9 cellular contexts compared by ENCODE assay signal in genomic region chr19:50460161-50460765, GRCh38. TPM values are rescaled to one million over a fixed set of nuclear protein-coding genes. Genes with fewer than 3 reads are reported as not detected.
A peak's percentile ranks its signal among the peaks of the same experiment; 100 is the strongest.
DNase-seq lines count a peak whose midpoint lies in the region; ATAC-seq, FAIRE-seq and TF ChIP-seq lines count a peak whose summit lies in the region.
"Had no signal": no experiment of that assay in that cellular context is flagged by ENCODE, and none has a peak within 500 bp of the region (broad histone marks: within the 10 kb centered on the region; RNA-seq: fewer than 3 reads in every experiment).

No MANE protein-coding gene starts in this region.

- no peak for TF ChIP-seq CTCF in breast epithelium (IDR thresholded peaks at IDR 0.05)
- TF ChIP-seq CTCF in D721Med (IDR thresholded peaks at IDR 0.05; ENCODE audit: insufficient read depth, missing control alignments): no peak

- H3K27ac Mint-ChIP-seq in activated T-cell treated with anti-CD3 and anti-CD28 coated beads, Interleukin-2, amount 50 U/mL, for 72 hours: peak overlapping the region; percentile 26
- H3K27ac Mint-ChIP-seq: activated naive CD8-positive, alpha-beta T cell had no signal

- H3K4me1 ChIP-seq in breast epithelium: no peaks in the 10 kb centered on the region

- H3K27ac ChIP-seq in breast epithelium: no peak overlapping the region

- H3K4me1 Mint-ChIP-seq in activated T-cell treated with anti-CD3 and anti-CD28 coated beads, Interleukin-2, amount 50 U/mL, for 72 hours (ENCODE audit: low read depth): peaks cover 19% of the 10 kb centered on the region

- FAIRE-seq in D721Med (lab: Jason Lieb, UNC): no peak

- H3K9me3 Mint-ChIP-seq in activated T-cell treated with anti-CD3 and anti-CD28 coated beads, Interleukin-2, amount 50 U/mL, for 72 hours: no peaks in the 10 kb centered on the region

- TF ChIP-seq POLR2A in breast epithelium (IDR thresholded peaks at IDR 0.05): no peak

- DNase-seq in T47D (ENCODE audit: low read depth in 1 of 2, low spot score in 1 of 2) (peak; percentile 22 to 47), breast epithelium (ENCODE audit: low spot score in 2 of 2) (no peak), D721Med (ENCODE audit: insufficient read length, low spot score) (no peak), D341Med (ENCODE audit: low spot score) (no peak), ureter (ENCODE audit: low spot score) (no peak)
- DNase-seq in activated T-cell treated with anti-CD3 and anti-CD28 coated beads, Interleukin-2, amount 50 U/mL, for 72 hours: peak; percentile 37 to 42
- peak; percentile 31 for DNase-seq in stimulated activated naive CD8-positive, alpha-beta T cell treated with anti-CD3 and anti-CD28 coated beads, Interleukin-15, Interleukin-2, amounts not matched to agents 100 U/mL and 50 U/mL, for 24 hours

- in situ Hi-C loops in T47D (cut with HindIII; ENCODE audit: low pct_unique_long_range_greater_than_20kb, low sequenced_read_pairs): no loop called here

- intact Hi-C loops in breast epithelium (cut with DNase I; ENCODE audit: low total_unique reads): no loop called here

- peaks cover 3 to 41% of the 10 kb centered on the region in 2 donors for H3K27me3 ChIP-seq in breast epithelium

- no peaks in the 10 kb centered on the region for H3K9me3 ChIP-seq in breast epithelium

- peaks cover 17% of the 10 kb centered on the region for H3K27me3 Mint-ChIP-seq in activated T-cell treated with anti-CD3 and anti-CD28 coated beads, Interleukin-2, amount 50 U/mL, for 72 hours (ENCODE audit: low read depth)

- H3K4me3 Mint-ChIP-seq in activated T-cell treated with anti-CD3 and anti-CD28 coated beads, Interleukin-2, amount 50 U/mL, for 72 hours: peak overlapping the region; percentile 68 to 78
- H3K4me3 Mint-ChIP-seq: activated naive CD8-positive, alpha-beta T cell had no signal

- no peaks in the 10 kb centered on the region for H3K36me3 Mint-ChIP-seq in activated T-cell treated with anti-CD3 and anti-CD28 coated beads, Interleukin-2, amount 50 U/mL, for 72 hours (ENCODE audit: insufficient read depth in 2 of 2)

- H3K36me3 ChIP-seq in breast epithelium: no peaks in the 10 kb centered on the region

- ATAC-seq in HG03175 (IDR thresholded peaks at IDR 0.05; ENCODE audit: unreplicated experiment): peak; percentile 56
- ATAC-seq in activated T-cell treated with anti-CD3 and anti-CD28 coated beads, Interleukin-2, amount 50 U/mL, for 72 hours (replicated peaks in 1 of 2): peak; percentile 76 to 79
- peak; percentile 63 for ATAC-seq in stimulated activated naive CD8-positive, alpha-beta T cell treated with anti-CD3 and anti-CD28 coated beads, Interleukin-15, Interleukin-2, amounts not matched to agents 100 U/mL and 50 U/mL, for 24 hours

- no peak overlapping the region for H3K4me3 ChIP-seq in breast epithelium

RNA-seq across cellular contexts. Expression of gene EMC10, which starts 16.0 kb away (rescaled TPM):
- 10 to 100 TPM; 38.0 to 78.2 (median 64.6) TPM for total RNA-seq in breast epithelium
- 10 to 100 TPM; 26.6 to 33.9 TPM for total RNA-seq in activated T-cell treated with anti-CD3 and anti-CD28 coated beads, Interleukin-2, amount 50 U/mL, for 72 hours
- 94.0 TPM for total RNA-seq in ureter

RNA-seq across cellular contexts. Expression of gene GARIN5A, which starts 16.4 kb away (rescaled TPM):
- total RNA-seq in breast epithelium: 1 to 10 TPM in 2 of 3 donors, under 1 TPM in 1; 0.98 to 1.3 (median 1.1) TPM
- under 1 TPM in 1 of 2 donors, not detected in 1; 0.76 TPM for total RNA-seq in activated T-cell treated with anti-CD3 and anti-CD28 coated beads, Interleukin-2, amount 50 U/mL, for 72 hours
- 1.9 TPM for total RNA-seq in ureter

RNA-seq across cellular contexts. Expression of gene MYBPC2, which starts 27.6 kb away (rescaled TPM):
- total RNA-seq in breast epithelium: under 1 TPM in 1 of 3 donors, not detected in 2; under 0.01 TPM
- total RNA-seq in activated T-cell treated with anti-CD3 and anti-CD28 coated beads, Interleukin-2, amount 50 U/mL, for 72 hours: 1 to 10 TPM in 1 of 2 donors, under 1 TPM in 1; 0.86 to 1.3 TPM
- 0.52 TPM for total RNA-seq in ureter

RNA-seq across cellular contexts. Expression of gene SPIB, which starts 41.5 kb away (rescaled TPM):
- total RNA-seq in breast epithelium (under 1 TPM in 1 of 3 donors, not detected in 2; 0.33 TPM), ureter (0.96 TPM)
- total RNA-seq in activated T-cell treated with anti-CD3 and anti-CD28 coated beads, Interleukin-2, amount 50 U/mL, for 72 hours: 1 to 10 TPM; 1.6 to 2.1 TPM

RNA-seq across cellular contexts. Expression of gene JOSD2, which starts 50.7 kb away (rescaled TPM):
- total RNA-seq in breast epithelium (10 to 100 TPM; 14.7 to 26.7 (median 20.3) TPM), ureter (26.6 TPM)
- total RNA-seq in activated T-cell treated with anti-CD3 and anti-CD28 coated beads, Interleukin-2, amount 50 U/mL, for 72 hours: 10 to 100 TPM; 27.6 to 34.0 TPM

Comparison
In these comparisons a context has a peak if more than half of its experiments do, and no peak if none do; other contexts are left out.
1. DNase-seq: peak in T47D (2 of 2), activated T-cell treated with anti-CD3 and anti-CD28 coated beads, Interleukin-2, amount 50 U/mL, for 72 hours (2 of 2) and stimulated activated naive CD8-positive, alpha-beta T cell treated with anti-CD3 and anti-CD28 coated beads, Interleukin-15, Interleukin-2, amounts not matched to agents 100 U/mL and 50 U/mL, for 24 hours (single experiment); none in breast epithelium (0 of 2), D721Med (single experiment), D341Med (single experiment) and ureter (single experiment).
2. Peak in every context shown above with its lines, with median percentiles within 50 percentile points of each other: ATAC-seq.